Comparison of ENCODE assay signal across 9 cellular contexts in genomic region chr13:113777311-113778260, GRCh38. TPM values are rescaled to one million over a fixed set of nuclear protein-coding genes. Genes with fewer than 3 reads are reported as not detected.
DNase-seq lines count a peak whose midpoint lies in the region; ATAC-seq, FAIRE-seq and TF ChIP-seq lines count a peak whose summit lies in the region.
"Had no signal": no experiment of that assay in that cellular context is flagged by ENCODE, and none has a peak within 500 bp of the region (broad histone marks: within the 10 kb centered on the region; RNA-seq: fewer than 3 reads in every experiment).

No MANE protein-coding gene starts in this region.

- H2AK9ac ChIP-seq in IMR-90 (replicated peaks; ENCODE audit: low read depth, low read length, poor library complexity): no peak overlapping the region

- dilution Hi-C loops in IMR-90 (cut with HindIII; ENCODE audit: low sequenced_read_pairs, unreplicated experiment): no loop called here

- H3K9ac ChIP-seq in IMR-90 (ENCODE audit: low read depth, low read length): no peak overlapping the region
- H3K9ac ChIP-seq in HepG2 (ENCODE audit: insufficient read depth, low read depth, low read length): no peak overlapping the region

- no peak overlapping the region for H3K23ac ChIP-seq in IMR-90 (ENCODE audit: low read depth, low read length)

- H2BK20ac ChIP-seq in IMR-90 (ENCODE audit: low read depth, low read length): no peak overlapping the region

- no peak for TF ChIP-seq RAD21 in IMR-90 (IDR thresholded peaks at IDR 0.05; ENCODE audit: low read length)
- TF ChIP-seq RAD21 in HepG2 (CRISPR knock-in tag; IDR thresholded peaks at IDR 0.05): no peak

- ATAC-seq in IMR-90 (ENCODE audit: low read depth): peak; percentile 91
- ATAC-seq in HepG2: peak; percentile 88
- ATAC-seq in HG02763 (IDR thresholded peaks at IDR 0.05; ENCODE audit: unreplicated experiment): no peak
- ATAC-seq in GM18861 (IDR thresholded peaks at IDR 0.05; ENCODE audit: unreplicated experiment): no peak
- ATAC-seq in HG02938 (IDR thresholded peaks at IDR 0.05; ENCODE audit: unreplicated experiment): no peak

- H2AFZ ChIP-seq in IMR-90 (replicated peaks; ENCODE audit: low read length, poor library complexity) (peak overlapping the region; percentile 32), HepG2 (ENCODE audit: low read length) (no peak overlapping the region)

- H3K4ac ChIP-seq in IMR-90 (ENCODE audit: low read depth, low read length): no peak overlapping the region

- no peak overlapping the region for H3K14ac ChIP-seq in IMR-90 (replicated peaks; ENCODE audit: low read depth, low read length)

- H3K4me2 ChIP-seq in IMR-90 (ENCODE audit: low read depth, low read length) (no peak overlapping the region), HepG2 (ENCODE audit: low read depth, low read length) (no peak overlapping the region)

- H2BK120ac ChIP-seq in IMR-90 (ENCODE audit: low read depth, low read length): no peak overlapping the region

- H3K27me3 ChIP-seq in IMR-90 (ENCODE audit: control insufficient read depth, insufficient read depth, low read length) (peaks cover 16% of the 10 kb centered on the region), HepG2 (ENCODE audit: control insufficient read depth in 1 of 2, insufficient read depth in 2 of 2, low read length in 2 of 2) (peaks cover 0 to 13% of the 10 kb centered on the region in 2 experiments)

- H2AK5ac ChIP-seq in IMR-90 (ENCODE audit: low read depth, low read length): no peak overlapping the region

- peaks cover 9% of the 10 kb centered on the region for H3K9me1 ChIP-seq in IMR-90 (ENCODE audit: insufficient read depth, low read length)

- CTCF ChIA-PET in IMR-90 (lab: Yijun Ruan, JAX): interaction anchor here (0.7 kb wide), 1 partner anchor 76 kb away, joined by 4 read pairs; no protein-coding TSS in a partner anchor
- CTCF ChIA-PET in HepG2 (lab: Yijun Ruan, JAX; ENCODE audit: low intra/inter-chr PET ratio, low total read pairs): no interaction called here

- H3K18ac ChIP-seq in IMR-90 (ENCODE audit: low read depth, low read length): no peak overlapping the region

- H3K27ac ChIP-seq in IMR-90 (ENCODE audit: insufficient read depth, low read length) (no peak overlapping the region), HepG2 (ENCODE audit: extremely low read length, insufficient read depth, low read length) (no peak overlapping the region)

- no peak overlapping the region for H3K4me3 ChIP-seq in IMR-90 (ENCODE audit: insufficient read depth, low read depth, low read length)
- no peak overlapping the region for H3K4me3 ChIP-seq in astrocyte of the spinal cord (ENCODE audit: low read depth, low read length)
- H3K4me3 ChIP-seq in HepG2 (replicated peaks in 1 of 3; ENCODE audit: insufficient read depth in 1 of 3, low read depth in 2 of 3, low read length in 3 of 3): no peak overlapping the region

- H3K4me1 ChIP-seq in IMR-90 (ENCODE audit: control insufficient read depth, insufficient read depth, low read length) (no peaks in the 10 kb centered on the region), HepG2 (ENCODE audit: insufficient read depth, low read length) (no peaks in the 10 kb centered on the region)

- H4K91ac ChIP-seq in IMR-90 (ENCODE audit: insufficient read depth, low read depth, low read length): no peak overlapping the region

- TF ChIP-seq POLR2A in IMR-90 (IDR thresholded peaks at IDR 0.05; ENCODE audit: low read depth, low read length): no peak
- TF ChIP-seq POLR2A in HepG2 (IDR thresholded peaks at IDR 0.05; ENCODE audit: insufficient read depth in 1 of 2, low read depth in 2 of 2, low read length in 2 of 2): no peak

- H3K36me3 ChIP-seq in IMR-90 (ENCODE audit: control insufficient read depth, insufficient read depth, low read length) (no peaks in the 10 kb centered on the region), HepG2 (replicated peaks in 1 of 2; ENCODE audit: control insufficient read depth in 1 of 2, insufficient read depth in 2 of 2, low read length in 2 of 2) (no peaks in the 10 kb centered on the region)

- no peak for TF ChIP-seq CTCF in IMR-90 (conservative IDR thresholded peaks at IDR 0.05; ENCODE audit: low read depth, low read length)
- no peak for TF ChIP-seq CTCF in astrocyte of the spinal cord (IDR thresholded peaks at IDR 0.05; ENCODE audit: low read depth, low read length)
- TF ChIP-seq CTCF in HepG2 (CRISPR knock-in tag; IDR thresholded peaks at IDR 0.05): no peak

- POLR2A ChIA-PET in IMR-90 (lab: Charles Lee; ENCODE audit: unreplicated experiment) (no interaction called here), HepG2 (lab: Yijun Ruan, JAX) (no interaction called here)

- FAIRE-seq in HepG2 (lab: Jason Lieb, UNC): no peak
- FAIRE-seq: endometrium had no signal

- H2BK5ac ChIP-seq in IMR-90 (ENCODE audit: low read depth, low read length, poor library complexity, severe bottlenecking): no peak overlapping the region

- H4K8ac ChIP-seq in IMR-90 (ENCODE audit: low read depth in 2 of 2, low read length in 2 of 2): no peak overlapping the region

- peaks cover 0 to 5% of the 10 kb centered on the region in 2 experiments; a peak in 1 of 4 replicates for H3K79me1 ChIP-seq in IMR-90 (ENCODE audit: low read depth in 1 of 2, low read length in 2 of 2)

- BruUV-seq in IMR-90 (replicated peaks; lab: Mats Ljungman, UMichigan) (no TSS peak), HepG2 (replicated peaks; lab: Mats Ljungman, UMichigan) (no TSS peak)

- H3K79me2 ChIP-seq in HepG2 (ENCODE audit: insufficient read depth, low read length): no peaks in the 10 kb centered on the region

- no peak overlapping the region for H2BK15ac ChIP-seq in IMR-90 (ENCODE audit: low read depth, low read length)

- 14% methylated on average over 16 of the region's 29 CpGs; no CpG with 5 or more reads in 1 of the 2 experiments for WGBS in IMR-90 (ENCODE audit: extremely low coverage in 2 of 2, insufficient read length in 1 of 2), 2 experiments
- WGBS in HepG2 (ENCODE audit: low lambda C conversion rate): 63% methylated on average over 6 of the region's 29 CpGs

- peaks cover 2% of the 10 kb centered on the region; the same call in 1 of the 2 replicates for H3K9me3 ChIP-seq in IMR-90 (ENCODE audit: control insufficient read depth, insufficient read depth, low read length)
- no peaks in the 10 kb centered on the region for H3K9me3 ChIP-seq in HepG2 (ENCODE audit: low read length)

- in situ Hi-C loops in IMR-90 (cut with MboI; ENCODE audit: low sequenced_read_pairs) (no loop called here), astrocyte of the spinal cord (cut with HindIII; ENCODE audit: low sequenced_read_pairs) (no loop called here), HepG2 (cut with HindIII; ENCODE audit: extremely low pct_ligation_motif_present, low pct_unique_long_range_greater_than_20kb) (no loop called here)

- no peak for TF ChIP-seq EP300 in HepG2 (IDR thresholded peaks at IDR 0.05; ENCODE audit: low read depth in 2 of 2, low read length in 2 of 2)
- no peak for TF ChIP-seq EP300 in HepG2 (CRISPR knock-in tag; IDR thresholded peaks at IDR 0.05; ENCODE audit: borderline replicate concordance)

- no peak overlapping the region for H4K5ac ChIP-seq in IMR-90 (ENCODE audit: low read depth, low read length)

- no peak overlapping the region for H3K56ac ChIP-seq in IMR-90 (ENCODE audit: extremely low read depth, insufficient read depth, low read length)

- intact Hi-C loops in IMR-90 (cut with micrococcal nuclease) (loop anchor here (2.0 kb wide), 1 partner anchor 19 kb away; the partner anchor contains the start of gene TMEM255B), HepG2 (cut with micrococcal nuclease; ENCODE audit: unreplicated experiment) (no loop called here)

- DNase-seq in COLO829 (ENCODE audit: low spot score): peak; percentile 64
- DNase-seq in IMR-90: peak; percentile 17
- DNase-seq in astrocyte of the spinal cord (ENCODE audit: low read depth, low spot score): peak; percentile 24
- no peak for DNase-seq in HepG2 (ENCODE audit: low spot score)
- no peak for DNase-seq in NCI-H2029 (lab: John Stamatoyannopoulos, UW)

- no peaks in the 10 kb centered on the region for H4K20me1 ChIP-seq in IMR-90 (ENCODE audit: insufficient read depth, low read length)
- no peaks in the 10 kb centered on the region for H4K20me1 ChIP-seq in HepG2 (ENCODE audit: insufficient read depth, low read length)

TF ChIP-seq in HepG2, 621 proteins besides CTCF, POLR2A, EP300 and RAD21 (continues in another document):
- TF ChIP-seq PHF21A (CRISPR knock-in tag; IDR thresholded peaks at IDR 0.05): no peak

RNA-seq across cellular contexts. Expression of gene TMEM255B, which starts 18.6 kb away (rescaled TPM):
- 0.36 and 0.83 TPM in 2 replicates for total RNA-seq in IMR-90 (2012; rRNA removed)
- 0.94 and 1.1 TPM in 2 replicates for polyA plus RNA-seq in IMR-90 (2012; rRNA removed)
- 0.65 and 1.3 TPM in 2 replicates for polyA plus RNA-seq in IMR-90 (2012; cell fraction: cytosol; rRNA removed)
- 0.46 and 0.95 TPM in 2 replicates for polyA plus RNA-seq in IMR-90 (2012; cell fraction: nucleus; rRNA removed; ENCODE audit: low replicate concordance)
- total RNA-seq in HepG2 (2016; rRNA removed; fragmentation: Illumina TruSeq; extraction: Trizol): 0.03 TPM in 1 of 2 replicates, not detected in the other
- not detected in 2 replicates for total RNA-seq in HepG2 (2016; cell fraction: cytosol; rRNA removed; fragmentation: Illumina TruSeq; extraction: Trizol; ENCODE audit: low read depth)
- total RNA-seq in HepG2 (2016; cell fraction: insoluble cytoplasmic fraction; rRNA removed; fragmentation: Illumina TruSeq; extraction: Trizol): not detected in 2 replicates
- total RNA-seq in HepG2 (2016; cell fraction: membrane; rRNA removed; fragmentation: Illumina TruSeq; extraction: Trizol): not detected in 2 replicates
- total RNA-seq in HepG2 (2016; cell fraction: nucleus; rRNA removed; fragmentation: Illumina TruSeq; extraction: Trizol): not detected in 2 replicates
- 0.01 TPM in 1 of 2 replicates, not detected in the other for polyA plus RNA-seq in HepG2 (2011; rRNA removed)
- polyA plus RNA-seq in HepG2 (2011; cell fraction: cytosol; rRNA removed): 0.01 and 0.12 TPM in 2 replicates
- polyA plus RNA-seq in HepG2 (2011; cell fraction: nucleus; rRNA removed): 0.02 and 0.03 TPM in 2 replicates
- polyA plus RNA-seq in HepG2 (2012): 0.11 TPM in 1 of 2 replicates, not detected in the other
- not detected in 2 replicates for polyA plus RNA-seq in HepG2 (2016; cell fraction: cytosol; fragmentation: Illumina TruSeq; extraction: Trizol; ENCODE audit: low read depth)
- not detected in 2 replicates for polyA plus RNA-seq in HepG2 (2016; cell fraction: insoluble cytoplasmic fraction; fragmentation: Illumina TruSeq; extraction: Trizol; ENCODE audit: low read depth)
- polyA plus RNA-seq in HepG2 (2016; cell fraction: membrane; fragmentation: Illumina TruSeq; extraction: Trizol; ENCODE audit: low read depth): not detected in 2 replicates
- polyA plus RNA-seq in HepG2 (2016; cell fraction: nucleus; fragmentation: Illumina TruSeq; extraction: Trizol; ENCODE audit: insufficient read depth, low read depth): not detected in 2 replicates
- polyA minus RNA-seq in HepG2 (2011; rRNA and poly(A)+ RNA removed; ENCODE audit: low replicate concordance): not detected in 2 replicates
- polyA minus RNA-seq in HepG2 (2011; cell fraction: cytosol; rRNA and poly(A)+ RNA removed): not detected in 2 replicates
- 0.12 and 0.13 TPM in 2 replicates for polyA minus RNA-seq in HepG2 (2011; cell fraction: nucleus; rRNA and poly(A)+ RNA removed)

Comparison
In these comparisons a context has a peak if more than half of its experiments do, and no peak if none do; other contexts are left out.
1. DNase-seq: peak in COLO829 (single experiment), IMR-90 (single experiment) and astrocyte of the spinal cord (single experiment); none in HepG2 (single experiment) and NCI-H2029 (single experiment).
2. ATAC-seq: peak in IMR-90 (single experiment) and HepG2 (single experiment); none in HG02763 (single experiment), GM18861 (single experiment) and HG02938 (single experiment).